Comparison of ENCODE assay signal across 19 cellular contexts in the genomic region with DNA sequence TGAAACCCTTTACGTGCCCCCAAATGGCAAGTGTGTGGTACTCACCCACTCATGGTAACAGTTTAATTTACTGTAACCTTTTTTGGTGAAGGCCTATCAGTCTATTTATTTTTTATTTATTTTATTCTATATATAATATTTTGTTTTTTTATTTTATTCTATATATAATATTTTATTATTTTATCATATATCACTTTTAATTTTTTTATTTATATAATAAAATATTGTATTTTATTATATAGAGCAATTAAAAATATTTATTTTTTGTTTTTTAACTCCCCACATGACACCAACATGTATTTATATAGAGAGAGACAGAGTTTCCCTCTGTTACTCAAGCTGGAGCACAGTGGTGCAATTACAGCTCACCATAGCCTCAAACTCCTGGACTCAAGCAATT. TPM values are rescaled to one million over a fixed set of nuclear protein-coding genes. Genes with fewer than 3 reads are reported as not detected.
DNase-seq lines count a peak whose midpoint lies in the region; ATAC-seq, FAIRE-seq and TF ChIP-seq lines count a peak whose summit lies in the region.
"Had no signal": no experiment of that assay in that cellular context is flagged by ENCODE, and none has a peak within 500 bp of the region (broad histone marks: within the 10 kb centered on the region; RNA-seq: fewer than 3 reads in every experiment).

No MANE protein-coding gene starts in this region.

- no peaks in the 10 kb centered on the region for H3K27me3 ChIP-seq in subcutaneous abdominal adipose tissue (ENCODE audit: control insufficient read depth in 5 of 5, insufficient read depth in 4 of 5, low read length in 5 of 5)

- H3K9me3 Mint-ChIP-seq in WTC11 = no peaks in the 10 kb centered on the region
- H3K9me3 Mint-ChIP-seq: CD4-positive, alpha-beta T cell had no signal

- ATAC-seq in WTC11 = no peak
- ATAC-seq in HG03571 (IDR thresholded peaks at IDR 0.05; ENCODE audit: unreplicated experiment) = no peak
- ATAC-seq: GM12878 had no signal

- H3K27ac ChIP-seq in kidney (ENCODE audit: low read depth in 2 of 2, low read length in 2 of 2) (no peak overlapping the region), subcutaneous abdominal adipose tissue (ENCODE audit: low read depth, low read length) (peak overlapping the region; percentile 30)
- H3K27ac ChIP-seq: C4-2B, GM23248, KMS-11 had no signal

- no peaks in the 10 kb centered on the region for H3K9me3 ChIP-seq in kidney (ENCODE audit: control insufficient read depth in 1 of 2, low read length in 2 of 2)
- no peaks in the 10 kb centered on the region for H3K9me3 ChIP-seq in subcutaneous abdominal adipose tissue (ENCODE audit: control insufficient read depth in 5 of 5, low read length in 5 of 5)
- H3K9me3 ChIP-seq: Caco-2 had no signal

- H3K4me1 ChIP-seq in kidney (ENCODE audit: control insufficient read depth in 1 of 2, insufficient read depth in 1 of 2, low read depth in 1 of 2, low read length in 2 of 2) (peaks cover 6 to 9% of the 10 kb centered on the region in 2 donors), subcutaneous abdominal adipose tissue (ENCODE audit: control insufficient read depth in 5 of 5, insufficient read depth in 5 of 5, low read length in 5 of 5) (peaks cover 5 to 48% (median 31%) of the 10 kb centered on the region in 5 donors)

- POLR2A ChIA-PET in WTC11 (lab: Charles Lee) = no interaction called here

- DNase-seq in WTC11 (ENCODE audit: low spot score) (no peak), kidney (no peak), DMS114 treated with DMSO at 0.1 percent for 48 hours (lab: John Stamatoyannopoulos, UW; ENCODE audit: unreplicated experiment) (no peak), HPDE6-E6E7 (ENCODE audit: extremely low spot score) (no peak)
- DNase-seq: AML-193; Caco-2; CD4-positive, alpha-beta T cell; DMS79 treated with DMSO at 0.1 percent for 48 hours; GM23248; HCEC 1CT had no signal

- H3K36me3 Mint-ChIP-seq in WTC11 = no peaks in the 10 kb centered on the region

- H3K36me3 ChIP-seq in kidney (ENCODE audit: control insufficient read depth in 1 of 2, insufficient read depth in 2 of 2, low read length in 2 of 2) (no peaks in the 10 kb centered on the region), subcutaneous abdominal adipose tissue (ENCODE audit: control insufficient read depth in 5 of 5, insufficient read depth in 5 of 5, low read length in 5 of 5) (no peaks in the 10 kb centered on the region)

- CTCF ChIA-PET in WTC11 (lab: Charles Lee) = interaction anchor here (0.7 to 1.7 kb wide), 4 partner anchors 9 to 107 kb away, joined by 3 to 11 read pairs (median 4); no protein-coding TSS in a partner anchor

- FAIRE-seq in G401.6 (lab: Jason Lieb, UNC) (peak; percentile 91), kidney (lab: Jason Lieb, UNC) (peak; percentile 56)
- FAIRE-seq: D721Med, GM12878, H54 had no signal

- H3K4me3 Mint-ChIP-seq in WTC11 = no peak overlapping the region
- H3K4me3 Mint-ChIP-seq: CD4-positive, alpha-beta T cell had no signal

- H3K4me3 ChIP-seq in kidney (ENCODE audit: low read length in 2 of 2) (no peak overlapping the region), subcutaneous abdominal adipose tissue (ENCODE audit: low read depth in 1 of 5, low read length in 5 of 5) (no peak overlapping the region)
- H3K4me3 ChIP-seq: GM12878, GM23248 had no signal

- no peak overlapping the region for H3K9ac ChIP-seq in kidney (ENCODE audit: low read length in 2 of 2)
- no peak overlapping the region for H3K9ac ChIP-seq in subcutaneous abdominal adipose tissue (ENCODE audit: low read length in 5 of 5)
- H3K9ac ChIP-seq: KMS-11 had no signal

- H3K27me3 Mint-ChIP-seq in WTC11 (ENCODE audit: low read depth) = no peaks in the 10 kb centered on the region
- H3K27me3 Mint-ChIP-seq: CD4-positive, alpha-beta T cell had no signal

- intact Hi-C loops in kidney (cut with DNase I) = loop anchor here (10.0 kb wide), 1 partner anchor 331 kb away; no protein-coding TSS in a partner anchor

- TF ChIP-seq CTCF in WTC11 (IDR thresholded peaks at IDR 0.05) (no peak), kidney (IDR thresholded peaks at IDR 0.05; ENCODE audit: borderline replicate concordance, extremely low read depth, insufficient read depth) (no peak)

- peaks cover 14% of the 10 kb centered on the region for H3K4me1 Mint-ChIP-seq in WTC11

- H3K27ac Mint-ChIP-seq in WTC11 = no peak overlapping the region
- H3K27ac Mint-ChIP-seq: CD4-positive, alpha-beta T cell had no signal

TF ChIP-seq in WTC11, 78 proteins besides CTCF, POLR2A, EP300 and RAD21:
- TF ChIP-seq HMGA2 (CRISPR knock-in tag; IDR thresholded peaks at IDR 0.05) = peak; percentile 99
- TF ChIP-seq MAX (CRISPR knock-in tag; IDR thresholded peaks at IDR 0.05) = no peak

RNA-seq across cellular contexts. Expression of gene SLC28A1, which starts 41.4 kb away (rescaled TPM):
- 0.14 to 0.16 TPM in 2 of 3 replicates, not detected in the other for total RNA-seq in WTC11 (2021)
- 12.8 TPM for total RNA-seq in kidney
- 51.2 TPM for polyA plus RNA-seq in kidney (ENCODE audit: insufficient read depth, low read depth, low replicate concordance)
- total RNA-seq: A172; Caco-2; CD4-positive, alpha-beta T cell; GM12878; GM23248 had no signal
- polyA plus RNA-seq: GM12878, GM23248 had no signal

RNA-seq across cellular contexts. Expression of gene PDE8A, which starts 55.8 kb away (rescaled TPM):
- total RNA-seq in WTC11 (2021) (10.2 to 13.9 TPM (median 12.7 TPM) in 3 replicates), kidney (37.5 TPM)
- polyA plus RNA-seq in kidney (ENCODE audit: insufficient read depth, low read depth, low replicate concordance) = 20.3 TPM

Comparison
In these comparisons a context has a peak if more than half of its experiments do, and no peak if none do; other contexts are left out.
1. RNA of gene SLC28A1, which starts 41.4 kb away (total RNA-seq): 12.8 TPM in kidney (single experiment); 0.14 to 0.16 TPM in WTC11; every median in the first group is over 10 times any median in the second.